20 cellular contexts compared by ENCODE assay signal in genomic region chr6:27966044-27966443, GRCh38. TPM values are rescaled to one million over a fixed set of nuclear protein-coding genes. Genes with fewer than 3 reads are reported as not detected.
DNase-seq lines count a peak whose midpoint lies in the region; ATAC-seq and TF ChIP-seq lines count a peak whose summit lies in the region.
"Had no signal": no experiment of that assay in that cellular context is flagged by ENCODE, and none has a peak within 500 bp of the region (broad histone marks: within the 10 kb centered on the region; RNA-seq: fewer than 3 reads in every experiment).

No MANE protein-coding gene starts in this region.

- intact Hi-C loops in activated B cell treated with CpG ODN at 0.5 μM for 24 hours (cut with micrococcal nuclease): no loop called here
- intact Hi-C loops in activated T-helper 2 cell treated with anti-CD3 and anti-CD28 coated beads, Interferon-gamma antibody, Interleukin-2, Interleukin-4, amounts not matched to agents 10 μg/mL and 5 μg/mL and 100 μg/mL, durations not matched to agents 14 hours and 24 hours and 36 hours (cut with micrococcal nuclease): no loop called here

- H3K4me3 Mint-ChIP-seq in activated B cell treated with CpG ODN at 0.5 μM for 24 hours: peak overlapping the region; percentile 47
- no peak overlapping the region for H3K4me3 Mint-ChIP-seq in activated T-helper 2 cell treated with anti-CD3 and anti-CD28 coated beads, Interferon-gamma antibody, Interleukin-2, Interleukin-4, amounts not matched to agents 10 μg/mL and 5 μg/mL and 100 μg/mL, durations not matched to agents 14 hours and 24 hours and 36 hours (ENCODE audit: low read depth)
- H3K4me3 Mint-ChIP-seq in naive thymus-derived CD8-positive, alpha-beta T cell: no peak overlapping the region
- H3K4me3 Mint-ChIP-seq: CD4-positive, alpha-beta memory T cell had no signal

- ATAC-seq in GM18505 (IDR thresholded peaks at IDR 0.05; ENCODE audit: unreplicated experiment) (peak; percentile 61), HG02610 (IDR thresholded peaks at IDR 0.05; ENCODE audit: unreplicated experiment) (peak; percentile 70), activated B cell treated with CpG ODN at 0.5 μM for 24 hours (ENCODE audit: low read depth) (peak; percentile 83)
- ATAC-seq in naive thymus-derived CD8-positive, alpha-beta T cell: no peak
- ATAC-seq: K562, Right ventricle myocardium inferior had no signal

- CTCF ChIA-PET in activated B cell treated with CpG ODN at 0.5 μM for 24 hours (lab: Charles Lee): no interaction called here

- no peaks in the 10 kb centered on the region for H3K36me3 Mint-ChIP-seq in activated B cell treated with CpG ODN at 0.5 μM for 24 hours (ENCODE audit: low read depth)
- no peaks in the 10 kb centered on the region for H3K36me3 Mint-ChIP-seq in activated T-helper 2 cell treated with anti-CD3 and anti-CD28 coated beads, Interferon-gamma antibody, Interleukin-2, Interleukin-4, amounts not matched to agents 10 μg/mL and 5 μg/mL and 100 μg/mL, durations not matched to agents 14 hours and 24 hours and 36 hours (ENCODE audit: low read depth)
- peaks cover 0 to 24% (median 11%) of the 10 kb centered on the region in 3 donors for H3K36me3 Mint-ChIP-seq in naive thymus-derived CD8-positive, alpha-beta T cell

- peaks cover 35% of the 10 kb centered on the region for H3K4me1 Mint-ChIP-seq in activated B cell treated with CpG ODN at 0.5 μM for 24 hours
- H3K4me1 Mint-ChIP-seq in activated T-helper 2 cell treated with anti-CD3 and anti-CD28 coated beads, Interferon-gamma antibody, Interleukin-2, Interleukin-4, amounts not matched to agents 10 μg/mL and 5 μg/mL and 100 μg/mL, durations not matched to agents 14 hours and 24 hours and 36 hours (ENCODE audit: low read depth): no peaks in the 10 kb centered on the region
- no peaks in the 10 kb centered on the region for H3K4me1 Mint-ChIP-seq in naive thymus-derived CD8-positive, alpha-beta T cell
- H3K4me1 Mint-ChIP-seq: CD4-positive, alpha-beta memory T cell had no signal

- H3K27me3 Mint-ChIP-seq in activated B cell treated with CpG ODN at 0.5 μM for 24 hours: no peaks in the 10 kb centered on the region
- H3K27me3 Mint-ChIP-seq in activated T-helper 2 cell treated with anti-CD3 and anti-CD28 coated beads, Interferon-gamma antibody, Interleukin-2, Interleukin-4, amounts not matched to agents 10 μg/mL and 5 μg/mL and 100 μg/mL, durations not matched to agents 14 hours and 24 hours and 36 hours (ENCODE audit: low read depth): no peaks in the 10 kb centered on the region
- H3K27me3 Mint-ChIP-seq in naive thymus-derived CD8-positive, alpha-beta T cell: peaks cover 15 to 61% (median 31%) of the 10 kb centered on the region in 5 donors

- peak overlapping the region; percentile 82 for H3K27ac Mint-ChIP-seq in activated B cell treated with CpG ODN at 0.5 μM for 24 hours
- H3K27ac Mint-ChIP-seq in activated T-helper 2 cell treated with anti-CD3 and anti-CD28 coated beads, Interferon-gamma antibody, Interleukin-2, Interleukin-4, amounts not matched to agents 10 μg/mL and 5 μg/mL and 100 μg/mL, durations not matched to agents 14 hours and 24 hours and 36 hours: no peak overlapping the region
- H3K27ac Mint-ChIP-seq in naive thymus-derived CD8-positive, alpha-beta T cell: peak overlapping the region in 2 of 10 donors; percentile 4 to 49
- H3K27ac Mint-ChIP-seq: CD4-positive, alpha-beta memory T cell had no signal

- H3K9me3 Mint-ChIP-seq in activated B cell treated with CpG ODN at 0.5 μM for 24 hours: peaks cover 8% of the 10 kb centered on the region
- peaks cover 11% of the 10 kb centered on the region for H3K9me3 Mint-ChIP-seq in activated T-helper 2 cell treated with anti-CD3 and anti-CD28 coated beads, Interferon-gamma antibody, Interleukin-2, Interleukin-4, amounts not matched to agents 10 μg/mL and 5 μg/mL and 100 μg/mL, durations not matched to agents 14 hours and 24 hours and 36 hours
- peaks cover 0 to 15% (median 7%) of the 10 kb centered on the region in 9 donors for H3K9me3 Mint-ChIP-seq in naive thymus-derived CD8-positive, alpha-beta T cell

- TF ChIP-seq POLR2A in GM18505 (IDR thresholded peaks at IDR 0.05; ENCODE audit: borderline replicate concordance, extremely low read depth, insufficient read depth, insufficient read length): no peak

- TF ChIP-seq CTCF in activated B cell treated with CpG ODN at 0.5 μM for 24 hours (IDR thresholded peaks at IDR 0.05): no peak

- POLR2A ChIA-PET in activated B cell treated with CpG ODN at 0.5 μM for 24 hours (lab: Charles Lee): interaction anchor here (0.6 kb wide), 1 partner anchor 114 kb away, joined by 6 read pairs; the partner anchor contains the start of gene ZNF165
- POLR2A ChIA-PET in naive thymus-derived CD8-positive, alpha-beta T cell (lab: Charles Lee): no interaction called here

- no peak for DNase-seq in activated B cell treated with CpG ODN at 0.5 μM for 24 hours
- DNase-seq in activated T-helper 2 cell treated with anti-CD3 and anti-CD28 coated beads, Interferon-gamma antibody, Interleukin-2, Interleukin-4, amounts not matched to agents 10 μg/mL and 5 μg/mL and 100 μg/mL, durations not matched to agents 14 hours and 24 hours and 36 hours (ENCODE audit: low spot score): no peak
- DNase-seq in naive thymus-derived CD8-positive, alpha-beta T cell: no peak
- DNase-seq in 8988T: no peak
- no peak for DNase-seq in NCI-H1092 treated with DMSO at 0.1 percent for 48 hours (lab: John Stamatoyannopoulos, UW)
- DNase-seq: BE2C; CD4-positive, alpha-beta memory T cell; DMS153; EL; NCI-H1105; NCI-H2081; NCI-H2171 treated with DMSO at 0.1 percent for 48 hours; T-helper 2 cell had no signal

RNA-seq across cellular contexts. Expression of gene OR2B6, which starts 9.0 kb away (rescaled TPM):
- not detected in 2 replicates for total RNA-seq in activated B cell treated with CpG ODN at 0.5 μM for 24 hours
- total RNA-seq in activated T-helper 2 cell treated with anti-CD3 and anti-CD28 coated beads, Interferon-gamma antibody, Interleukin-2, Interleukin-4, amounts not matched to agents 10 μg/mL and 5 μg/mL and 100 μg/mL, durations not matched to agents 14 hours and 24 hours and 36 hours: not detected in 2 replicates
- not detected for total RNA-seq in naive thymus-derived CD8-positive, alpha-beta T cell
- not detected for polyA plus RNA-seq in naive thymus-derived CD8-positive, alpha-beta T cell
- total RNA-seq: CD4-positive, alpha-beta memory T cell; H4; Right ventricle myocardium inferior; SK-MEL-5 had no signal
- polyA plus RNA-seq: CD4-positive, alpha-beta memory T cell had no signal

RNA-seq across cellular contexts. Expression of gene OR2B2, which starts 53.8 kb away (rescaled TPM):
- total RNA-seq in activated B cell treated with CpG ODN at 0.5 μM for 24 hours: not detected in 2 replicates
- not detected in 2 replicates for total RNA-seq in activated T-helper 2 cell treated with anti-CD3 and anti-CD28 coated beads, Interferon-gamma antibody, Interleukin-2, Interleukin-4, amounts not matched to agents 10 μg/mL and 5 μg/mL and 100 μg/mL, durations not matched to agents 14 hours and 24 hours and 36 hours
- total RNA-seq in naive thymus-derived CD8-positive, alpha-beta T cell: not detected
- not detected for polyA plus RNA-seq in naive thymus-derived CD8-positive, alpha-beta T cell
- total RNA-seq: CD4-positive, alpha-beta memory T cell; H4; K562; NCI-H460; Right ventricle myocardium inferior; SK-MEL-5 had no signal
- polyA plus RNA-seq: CD4-positive, alpha-beta memory T cell had no signal

Comparison
In these comparisons a context has a peak if more than half of its experiments do, and no peak if none do; other contexts are left out.
1. ATAC-seq: peak in GM18505 (single experiment), HG02610 (single experiment) and activated B cell treated with CpG ODN at 0.5 μM for 24 hours (single experiment); none in naive thymus-derived CD8-positive, alpha-beta T cell (0 of 2).